13 cellular contexts compared by ENCODE assay signal in the genomic region with DNA sequence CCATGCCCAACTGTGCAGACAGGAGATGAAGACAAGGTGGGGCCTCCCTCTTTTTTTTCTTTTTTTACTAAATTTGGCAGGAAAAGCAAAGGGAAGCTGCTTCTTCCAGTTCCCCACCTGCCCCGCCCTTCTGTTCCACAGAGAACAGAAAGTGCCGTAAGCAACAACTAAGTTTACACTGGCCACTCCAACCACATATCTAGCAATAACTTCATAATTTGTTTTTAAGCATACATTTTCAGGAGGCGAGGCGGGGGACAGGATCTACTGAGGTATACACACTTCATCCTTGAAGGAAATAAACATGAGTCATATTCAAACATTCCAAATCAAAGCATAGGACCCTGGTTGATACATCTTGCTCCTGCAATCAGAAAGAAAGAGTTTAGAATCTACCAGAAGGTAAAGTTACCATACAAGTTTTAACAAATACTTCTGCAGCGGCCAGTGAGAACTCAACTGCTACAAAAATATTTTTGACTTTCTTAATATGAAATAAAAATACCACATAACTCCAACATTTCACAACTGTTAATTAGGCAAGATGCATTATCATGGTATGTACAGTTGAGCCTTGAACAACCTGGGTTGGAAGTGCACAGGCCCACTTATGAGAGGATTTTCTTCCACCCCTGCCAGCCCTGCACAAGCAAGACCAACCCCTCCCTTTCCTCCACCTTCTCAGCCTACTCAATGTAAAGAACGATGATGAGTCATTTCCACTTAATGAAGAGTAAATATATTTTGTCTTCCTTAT. TPM values are rescaled to one million over a fixed set of nuclear protein-coding genes. Genes with fewer than 3 reads are reported as not detected.
DNase-seq lines count a peak whose midpoint lies in the region; TF ChIP-seq lines count a peak whose summit lies in the region.
"Had no signal": no experiment of that assay in that cellular context is flagged by ENCODE, and none has a peak within 500 bp of the region (broad histone marks: within the 10 kb centered on the region; RNA-seq: fewer than 3 reads in every experiment).

No MANE protein-coding gene starts in this region.

- DNase-seq in EL (peak; percentile 12), NCI-H69 (lab: John Stamatoyannopoulos, UW) (peak; percentile 8), epithelial cell of prostate (ENCODE audit: low read depth, low spot score) (no peak), trophoblast cell (peak; percentile 25 to 80), esophagus muscularis mucosa (ENCODE audit: extremely low spot score) (no peak), mesenteric fat pad (ENCODE audit: low spot score) (no peak), SJCRH30 (no peak), endothelial cell (ENCODE audit: low spot score) (no peak)
- DNase-seq: activated CD4-positive, alpha-beta T cell treated with anti-CD3 and anti-CD28 coated beads for 48 hours; CD8-positive, alpha-beta memory T cell; NCI-H1417 treated with DMSO at 0.1 percent for 48 hours; T-helper 1 cell had no signal

- H3K4me1 Mint-ChIP-seq in endothelial cell (ENCODE audit: unreplicated experiment): peaks cover 33% of the 10 kb centered on the region

- H3K27me3 Mint-ChIP-seq in endothelial cell (ENCODE audit: unreplicated experiment): no peaks in the 10 kb centered on the region

- no peak for TF ChIP-seq POLR2A in esophagus muscularis mucosa (IDR thresholded peaks at IDR 0.05; ENCODE audit: low read depth)

- H4K8ac ChIP-seq in trophoblast cell (ENCODE audit: low read depth, low read length): no peak overlapping the region

- no peak overlapping the region for H3K4ac ChIP-seq in trophoblast cell (ENCODE audit: low read depth, low read length)

- H3K9ac ChIP-seq in trophoblast cell (ENCODE audit: low read length): no peak overlapping the region

- peaks cover 4 to 14% of the 10 kb centered on the region in 2 experiments for H3K4me1 ChIP-seq in trophoblast cell (ENCODE audit: control insufficient read depth in 1 of 2, insufficient read depth in 2 of 2, low read length in 2 of 2)
- peaks cover 5 to 48% (median 45%) of the 10 kb centered on the region in 4 donors for H3K4me1 ChIP-seq in esophagus muscularis mucosa
- H3K4me1 ChIP-seq in SJCRH30: no peaks in the 10 kb centered on the region

- H2BK12ac ChIP-seq in trophoblast cell (ENCODE audit: low read length): no peak overlapping the region

- TF ChIP-seq CTCF in esophagus muscularis mucosa (IDR thresholded peaks at IDR 0.05): no peak
- no peak for TF ChIP-seq CTCF in endothelial cell (IDR thresholded peaks at IDR 0.05; ENCODE audit: unreplicated experiment)

- no peaks in the 10 kb centered on the region for H3K9me3 ChIP-seq in trophoblast cell (ENCODE audit: insufficient read depth, low read depth, low read length)
- H3K9me3 ChIP-seq in esophagus muscularis mucosa: no peaks in the 10 kb centered on the region
- no peaks in the 10 kb centered on the region for H3K9me3 ChIP-seq in SJCRH30 (replicated peaks)
- H3K9me3 ChIP-seq: ascending aorta had no signal

- H3K14ac ChIP-seq in trophoblast cell (ENCODE audit: low read length): no peak overlapping the region

- TF ChIP-seq EP300 in esophagus muscularis mucosa (IDR thresholded peaks at IDR 0.05): no peak

- whole genome bisulfite sequencing in trophoblast cell (ENCODE audit: extremely low coverage, insufficient coverage, insufficient read length): no CpG with 5 or more reads among the region's 6 CpGs
- 75% methylated on average over 6 of the region's 6 CpGs for WGBS in esophagus muscularis mucosa

- no peak overlapping the region for H3K4me2 ChIP-seq in trophoblast cell (ENCODE audit: low read length)

- H4K91ac ChIP-seq in trophoblast cell (ENCODE audit: low read depth, low read length): no peak overlapping the region

- no peak overlapping the region for H3K4me3 Mint-ChIP-seq in endothelial cell (ENCODE audit: unreplicated experiment)
- H3K4me3 Mint-ChIP-seq: CD8-positive, alpha-beta memory T cell had no signal

- H3K27me3 ChIP-seq in trophoblast cell (ENCODE audit: insufficient read depth, low read length) (no peaks in the 10 kb centered on the region), esophagus muscularis mucosa (no peaks in the 10 kb centered on the region), SJCRH30 (no peaks in the 10 kb centered on the region)
- H3K27me3 ChIP-seq: ascending aorta had no signal

- no peaks in the 10 kb centered on the region for H3K79me2 ChIP-seq in trophoblast cell (ENCODE audit: control insufficient read depth, insufficient read depth, low read length, poor library complexity)

- peak overlapping the region; percentile 90 for H3K27ac ChIP-seq in epithelial cell of prostate
- no peak overlapping the region for H3K27ac ChIP-seq in trophoblast cell (ENCODE audit: low read depth, low read length)
- peak overlapping the region in 1 of 4 donors; percentile 6 for H3K27ac ChIP-seq in esophagus muscularis mucosa (replicated peaks in 1 of 4)
- no peak overlapping the region for H3K27ac ChIP-seq in SJCRH30
- H3K27ac ChIP-seq: ascending aorta had no signal

- no peaks in the 10 kb centered on the region for H3K36me3 Mint-ChIP-seq in endothelial cell (ENCODE audit: low read depth, unreplicated experiment)

- peaks cover 6% of the 10 kb centered on the region for H3K79me1 ChIP-seq in trophoblast cell (ENCODE audit: low read length)

- H2BK5ac ChIP-seq in trophoblast cell (ENCODE audit: low read depth, low read length, poor library complexity): no peak overlapping the region

- no peak overlapping the region for H3K23ac ChIP-seq in trophoblast cell (ENCODE audit: low read length)

- no peak overlapping the region for H4K12ac ChIP-seq in trophoblast cell (ENCODE audit: low read depth, low read length)

- H2AFZ ChIP-seq in trophoblast cell (ENCODE audit: insufficient read depth, low read length, poor library complexity): no peak overlapping the region

- intact Hi-C loops in esophagus muscularis mucosa (cut with DNase I): no loop called here

- H3K9me3 Mint-ChIP-seq in endothelial cell (ENCODE audit: unreplicated experiment): no peaks in the 10 kb centered on the region
- H3K9me3 Mint-ChIP-seq: CD8-positive, alpha-beta memory T cell had no signal

- no peak overlapping the region for H2AK5ac ChIP-seq in trophoblast cell (ENCODE audit: low read length)

- H3K27ac Mint-ChIP-seq in endothelial cell (ENCODE audit: unreplicated experiment): no peak overlapping the region

- H3K4me3 ChIP-seq in trophoblast cell (ENCODE audit: low read depth, low read length): no peak overlapping the region
- no peak overlapping the region for H3K4me3 ChIP-seq in esophagus muscularis mucosa
- no peak overlapping the region for H3K4me3 ChIP-seq in SJCRH30
- H3K4me3 ChIP-seq: ascending aorta had no signal

- H3K36me3 ChIP-seq in trophoblast cell (ENCODE audit: control insufficient read depth in 1 of 2, insufficient read depth in 2 of 2, low read length in 2 of 2) (no peaks in the 10 kb centered on the region), esophagus muscularis mucosa (no peaks in the 10 kb centered on the region), SJCRH30 (no peaks in the 10 kb centered on the region)

- H3K18ac ChIP-seq in trophoblast cell (ENCODE audit: low read length): no peak overlapping the region

- H2BK120ac ChIP-seq in trophoblast cell (ENCODE audit: insufficient read depth, low read length, poor library complexity): no peak overlapping the region

RNA-seq across cellular contexts. Expression of a gene that starts 50.7 kb away (rescaled TPM):
- 17.6 and 17.8 TPM in 2 replicates for polyA plus RNA-seq in trophoblast cell (2013)
- 100 to 1,000 TPM; 181 to 225 (median 205) TPM for total RNA-seq in esophagus muscularis mucosa
- 74.2 TPM for total RNA-seq in mesenteric fat pad
- 21.6 and 24.8 TPM in 2 replicates for total RNA-seq in SJCRH30 (2014; rRNA removed; shearing (Covaris generic))
- total RNA-seq in endothelial cell (ENCODE audit: unreplicated experiment): 71.3 TPM

Comparison
In these comparisons a context has a peak if more than half of its experiments do, and no peak if none do; other contexts are left out.
1. DNase-seq: peak in EL (single experiment), NCI-H69 (single experiment) and trophoblast cell (2 of 2); none in epithelial cell of prostate (single experiment), esophagus muscularis mucosa (single experiment), mesenteric fat pad (single experiment), SJCRH30 (0 of 2) and endothelial cell (single experiment).